ENCODE assay signal across 10 cellular contexts in genomic region chr2:205732314-205732713, GRCh38. TPM values are rescaled to one million over a fixed set of nuclear protein-coding genes. Genes with fewer than 3 reads are reported as not detected.
"Had no signal": no experiment of that assay in that cellular context is flagged by ENCODE, and none has a peak within 500 bp of the region (broad histone marks: within the 10 kb centered on the region; RNA-seq: fewer than 3 reads in every experiment).

No MANE protein-coding gene starts in this region.

- H3K27ac ChIP-seq: tibial artery, VCaP had no signal

- H3K36me3 Mint-ChIP-seq: immature natural killer cell had no signal

- H3K9me3 Mint-ChIP-seq: activated CD4-positive, alpha-beta memory T cell treated with anti-CD3 and anti-CD28 coated beads, Interleukin-2, amount 10 ng/mL, durations not matched to agents 7 days and 5 days; activated T-cell treated with anti-CD3 and anti-CD28 coated beads, Interleukin-2, amount 50 U/mL, for 24 hours; T-helper 1 cell treated with Interleukin-12 subunit alpha and Interleukin-12 subunit beta and Interleukin-4 antibody, amounts not matched to agents 30 μg/mL and 1 μg/mL, for 36 hours had no signal

- H3K4me1 Mint-ChIP-seq: activated CD4-positive, alpha-beta memory T cell treated with anti-CD3 and anti-CD28 coated beads, Interleukin-2, amount 10 ng/mL, durations not matched to agents 7 days and 5 days; activated CD4-positive, alpha-beta T cell treated with anti-CD3 and anti-CD28 coated beads for 36 hours; immature natural killer cell had no signal

- H3K9me3 ChIP-seq: tibial artery had no signal

- H3K27ac Mint-ChIP-seq: activated CD4-positive, alpha-beta memory T cell treated with anti-CD3 and anti-CD28 coated beads, Interleukin-2, amount 10 ng/mL, durations not matched to agents 7 days and 5 days; activated CD4-positive, alpha-beta T cell treated with anti-CD3 and anti-CD28 coated beads for 36 hours; activated T-cell treated with anti-CD3 and anti-CD28 coated beads, Interleukin-2, amount 50 U/mL, for 24 hours; immature natural killer cell; T-helper 1 cell treated with Interleukin-12 subunit alpha and Interleukin-12 subunit beta and Interleukin-4 antibody, amounts not matched to agents 30 μg/mL and 1 μg/mL, for 36 hours had no signal

- H3K4me3 ChIP-seq: tibial artery had no signal

- H3K27me3 Mint-ChIP-seq: activated CD4-positive, alpha-beta memory T cell treated with anti-CD3 and anti-CD28 coated beads, Interleukin-2, amount 10 ng/mL, durations not matched to agents 7 days and 5 days; activated CD4-positive, alpha-beta T cell treated with anti-CD3 and anti-CD28 coated beads for 36 hours; activated T-cell treated with anti-CD3 and anti-CD28 coated beads, Interleukin-2, amount 50 U/mL, for 24 hours had no signal

- H3K4me3 Mint-ChIP-seq: activated CD4-positive, alpha-beta memory T cell treated with anti-CD3 and anti-CD28 coated beads, Interleukin-2, amount 10 ng/mL, durations not matched to agents 7 days and 5 days; activated CD4-positive, alpha-beta T cell treated with anti-CD3 and anti-CD28 coated beads for 36 hours; activated T-cell treated with anti-CD3 and anti-CD28 coated beads, Interleukin-2, amount 50 U/mL, for 24 hours; immature natural killer cell; T-helper 1 cell treated with Interleukin-12 subunit alpha and Interleukin-12 subunit beta and Interleukin-4 antibody, amounts not matched to agents 30 μg/mL and 1 μg/mL, for 36 hours had no signal

- DNase-seq: activated CD4-positive, alpha-beta memory T cell treated with anti-CD3 and anti-CD28 coated beads, Interleukin-2, amount 10 ng/mL, durations not matched to agents 7 days and 5 days; activated CD4-positive, alpha-beta T cell treated with anti-CD3 and anti-CD28 coated beads for 36 hours; activated naive CD4-positive, alpha-beta T cell treated with anti-CD3 and anti-CD28 coated beads, Interleukin-2, amount 50 U/mL, for 16 hours; activated T-cell treated with anti-CD3 and anti-CD28 coated beads, Interleukin-2, amount 50 U/mL, for 24 hours; immature natural killer cell; stimulated activated CD4-positive, alpha-beta T cell treated with anti-CD3 and anti-CD28 coated beads, Interleukin-1b, Interleukin-23, amount 100 ng/mL, for 48 hours; tibial artery had no signal

- H3K27me3 ChIP-seq: tibial artery had no signal

- ATAC-seq: activated CD4-positive, alpha-beta T cell treated with anti-CD3 and anti-CD28 coated beads for 36 hours; sciatic nerve had no signal

RNA-seq across cellular contexts. Expression of gene NRP2, which starts 50.0 kb away (rescaled TPM):
- polyA plus RNA-seq: immature natural killer cell had no signal
